ENCODE assay signal across 23 cellular contexts in the genomic region with DNA sequence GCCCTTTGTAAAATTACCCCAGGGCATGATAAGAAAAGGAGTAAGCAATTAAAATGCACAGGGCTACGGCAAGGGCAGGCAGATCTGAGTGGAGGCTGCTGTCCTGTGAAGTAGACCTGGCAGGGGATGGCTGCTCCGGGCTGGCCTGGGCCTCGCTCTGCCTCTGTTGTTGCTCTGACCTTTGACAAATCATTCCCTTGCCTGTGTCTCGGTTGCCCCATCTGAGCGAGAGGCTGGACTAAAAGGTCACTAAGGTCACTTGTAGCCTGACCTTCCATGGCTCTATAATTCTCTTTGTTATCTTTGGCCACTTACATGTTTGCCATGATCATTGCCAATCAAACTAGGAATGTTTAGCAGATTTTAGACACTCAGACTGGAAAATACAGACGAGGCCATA.
DNase-seq lines count a peak whose midpoint lies in the region; ATAC-seq and TF ChIP-seq lines count a peak whose summit lies in the region.
"Had no signal": no experiment of that assay in that cellular context is flagged by ENCODE, and none has a peak within 500 bp of the region (broad histone marks: within the 10 kb centered on the region; RNA-seq: fewer than 3 reads in every experiment).

No MANE protein-coding gene starts in this region.

- peaks cover 0 to 39% (median 2%) of the 10 kb centered on the region in 4 donors for H3K4me1 ChIP-seq in right lobe of liver
- H3K4me1 ChIP-seq: colonic mucosa had no signal

- no peak overlapping the region for H3K4me3 Mint-ChIP-seq in chondrocyte (ENCODE audit: unreplicated experiment)
- H3K4me3 Mint-ChIP-seq: activated naive CD8-positive, alpha-beta T cell; activated T-cell treated with anti-CD3 and anti-CD28 coated beads, Interleukin-2, amount 50 U/mL, for 24 hours; natural killer cell had no signal

- H3K4me3 ChIP-seq in right lobe of liver, result no peak overlapping the region
- H3K4me3 ChIP-seq: colonic mucosa, GM23248, PC-9, upper lobe of right lung had no signal

- no peaks in the 10 kb centered on the region for H3K27me3 ChIP-seq in right lobe of liver
- H3K27me3 ChIP-seq: colonic mucosa, upper lobe of right lung had no signal

- H3K27ac ChIP-seq in cingulate gyrus (ENCODE audit: low read depth, low read length) (peak overlapping the region; percentile 0), right lobe of liver (no peak overlapping the region)
- H3K27ac ChIP-seq: colonic mucosa, GM23248, PC-9, upper lobe of right lung had no signal

- peak; percentile 44 for DNase-seq in ELF-1 (ENCODE audit: low read depth, low spot score)
- peak; percentile 71 to 89 (median 81) for DNase-seq in right lobe of liver
- no peak for DNase-seq in sciatic nerve (ENCODE audit: low spot score)
- DNase-seq in stimulated activated CD4-positive, alpha-beta T cell treated with anti-CD3 and anti-CD28 coated beads, Interleukin-4, amount 100 ng/mL, for 1 hour, result no peak
- DNase-seq in NCI-H2171 (lab: John Stamatoyannopoulos, UW), result no peak
- DNase-seq in NCI-H2171 treated with DMSO at 0.1 percent for 48 hours (lab: John Stamatoyannopoulos, UW), result no peak
- DNase-seq in chondrocyte (ENCODE audit: low spot score), result no peak
- DNase-seq: activated effector memory CD4-positive, alpha-beta T cell treated with anti-CD3 and anti-CD28 coated beads, Interleukin-2, amount 50 U/mL, for 16 hours; activated T-cell treated with anti-CD3 and anti-CD28 coated beads, Interleukin-2, amount 50 U/mL, for 24 hours; colonic mucosa; DND-41; effector memory CD4-positive, alpha-beta T cell; GM23248; natural killer cell; NCI-H1092 treated with DMSO at 0.1 percent for 48 hours; NCI-H1930; NCI-H524 treated with DMSO at 0.1 percent for 48 hours; NK-92 treated with Interleukin-12 subunit alpha and Interleukin-12 subunit beta, amount 100 ng/mL, for 24 hours; PC-9; SK-N-SH; upper lobe of right lung had no signal

- TF ChIP-seq CTCF in right lobe of liver (IDR thresholded peaks at IDR 0.05) (no peak), chondrocyte (IDR thresholded peaks at IDR 0.05) (no peak)

- no peaks in the 10 kb centered on the region for H3K9me3 Mint-ChIP-seq in chondrocyte (ENCODE audit: low read depth)
- H3K9me3 Mint-ChIP-seq: activated T-cell treated with anti-CD3 and anti-CD28 coated beads, Interleukin-2, amount 50 U/mL, for 24 hours; natural killer cell had no signal

- ATAC-seq in right lobe of liver (peak; percentile 88 to 93 (median 92)), sciatic nerve (peak; percentile 53)
- ATAC-seq: natural killer cell, upper lobe of right lung had no signal

- peaks cover 37% of the 10 kb centered on the region for H3K4me1 Mint-ChIP-seq in chondrocyte (ENCODE audit: low read depth)

- WGBS in right lobe of liver (ENCODE audit: insufficient coverage, low coverage, low lambda C conversion rate, missing lambda C conversion rate), result 23% methylated on average over 6 of the region's 6 CpGs

- H3K27ac Mint-ChIP-seq in chondrocyte (ENCODE audit: unreplicated experiment), result no peak overlapping the region
- H3K27ac Mint-ChIP-seq: activated naive CD8-positive, alpha-beta T cell; activated T-cell treated with anti-CD3 and anti-CD28 coated beads, Interleukin-2, amount 50 U/mL, for 24 hours; natural killer cell had no signal

- intact Hi-C loops in right lobe of liver (cut with DNase I) (no loop called here), sciatic nerve (cut with DNase I) (no loop called here)

- TF ChIP-seq POLR2A in right lobe of liver (IDR thresholded peaks at IDR 0.05), result no peak

- H3K27me3 Mint-ChIP-seq in chondrocyte (ENCODE audit: low read depth), result peaks cover 9% of the 10 kb centered on the region
- H3K27me3 Mint-ChIP-seq: activated naive CD8-positive, alpha-beta T cell; activated T-cell treated with anti-CD3 and anti-CD28 coated beads, Interleukin-2, amount 50 U/mL, for 24 hours had no signal

- H3K9me3 ChIP-seq in right lobe of liver, result no peaks in the 10 kb centered on the region
- H3K9me3 ChIP-seq: colonic mucosa, SK-N-SH, upper lobe of right lung had no signal

- peaks cover 4% of the 10 kb centered on the region for H3K36me3 Mint-ChIP-seq in chondrocyte (ENCODE audit: low read depth)
- H3K36me3 Mint-ChIP-seq: activated naive CD8-positive, alpha-beta T cell; natural killer cell had no signal

- H3K36me3 ChIP-seq in right lobe of liver, result no peaks in the 10 kb centered on the region
- H3K36me3 ChIP-seq: colonic mucosa, upper lobe of right lung had no signal

Comparison
In these comparisons a context has a peak if more than half of its experiments do, and no peak if none do; other contexts are left out.
1. DNase-seq: peak in ELF-1 (single experiment) and right lobe of liver (3 of 3); none in sciatic nerve (single experiment), stimulated activated CD4-positive, alpha-beta T cell treated with anti-CD3 and anti-CD28 coated beads, Interleukin-4, amount 100 ng/mL, for 1 hour (single experiment), NCI-H2171 (single experiment), NCI-H2171 treated with DMSO at 0.1 percent for 48 hours (single experiment) and chondrocyte (single experiment).